In the genomic region with DNA sequence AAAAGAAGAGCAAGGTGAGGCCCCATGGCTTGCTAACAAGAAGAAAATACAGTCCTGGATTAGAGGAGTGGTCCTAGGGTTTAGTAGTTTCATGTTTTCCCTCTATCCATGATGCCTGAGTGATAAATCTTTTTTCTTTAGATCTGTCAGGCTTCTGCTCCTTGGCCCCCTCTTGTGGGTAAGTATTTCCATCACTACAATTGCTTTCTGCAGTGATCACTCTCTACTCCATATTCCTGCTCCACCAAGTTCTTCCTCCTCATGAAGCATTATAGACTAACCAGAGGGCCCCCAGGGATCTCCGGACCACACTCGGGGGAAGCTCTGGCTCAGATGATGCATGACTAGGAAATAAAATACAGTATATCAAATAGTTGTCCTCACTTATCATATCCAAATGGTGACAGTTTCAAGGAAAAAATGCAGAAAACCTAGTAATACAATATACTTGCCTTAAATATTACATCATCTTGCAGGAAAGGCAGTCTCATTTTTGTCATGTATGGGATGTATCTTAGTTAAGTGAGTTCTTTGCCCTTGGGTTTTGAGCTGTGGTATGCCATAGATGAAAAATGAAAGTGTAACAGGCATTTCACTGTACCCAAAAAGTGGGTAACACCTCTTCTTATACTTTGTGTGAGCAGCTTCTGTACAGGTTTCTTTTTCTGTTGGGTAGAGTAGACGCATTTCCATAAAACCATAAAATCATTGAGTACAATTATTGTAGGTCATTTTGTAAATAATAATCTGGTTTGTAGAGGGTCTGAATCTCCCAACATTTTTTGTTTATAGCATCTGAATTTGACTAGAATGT, we compare ENCODE assay signal across 2 cellular contexts.
TF ChIP-seq lines count a peak whose summit lies in the region.

No MANE protein-coding gene starts in this region.

TF ChIP-seq in WTC11, 78 proteins besides CTCF, POLR2A, EP300 and RAD21 (continued from another document):
- TF ChIP-seq, protein P1, sequence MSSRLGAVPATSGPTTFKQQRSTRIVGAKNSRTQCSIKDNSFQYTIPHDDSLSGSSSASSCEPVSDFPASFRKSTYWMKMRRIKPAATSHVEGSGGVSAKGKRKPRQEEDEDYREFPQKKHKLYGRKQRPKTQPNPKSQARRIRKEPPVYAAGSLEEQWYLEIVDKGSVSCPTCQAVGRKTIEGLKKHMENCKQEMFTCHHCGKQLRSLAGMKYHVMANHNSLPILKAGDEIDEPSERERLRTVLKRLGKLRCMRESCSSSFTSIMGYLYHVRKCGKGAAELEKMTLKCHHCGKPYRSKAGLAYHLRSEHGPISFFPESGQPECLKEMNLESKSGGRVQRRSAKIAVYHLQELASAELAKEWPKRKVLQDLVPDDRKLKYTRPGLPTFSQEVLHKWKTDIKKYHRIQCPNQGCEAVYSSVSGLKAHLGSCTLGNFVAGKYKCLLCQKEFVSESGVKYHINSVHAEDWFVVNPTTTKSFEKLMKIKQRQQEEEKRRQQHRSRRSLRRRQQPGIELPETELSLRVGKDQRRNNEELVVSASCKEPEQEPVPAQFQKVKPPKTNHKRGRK (CRISPR knock-in tag; IDR thresholded peaks at IDR 0.05; ENCODE audit: borderline replicate concordance): no peak
- no peak for TF ChIP-seq SMAD4 (CRISPR knock-in tag; IDR thresholded peaks at IDR 0.05)

TF ChIP-seq in HepG2, 621 proteins besides CTCF, POLR2A, EP300 and RAD21 (continued from another document and continues in another):
- TF ChIP-seq, protein P2, sequence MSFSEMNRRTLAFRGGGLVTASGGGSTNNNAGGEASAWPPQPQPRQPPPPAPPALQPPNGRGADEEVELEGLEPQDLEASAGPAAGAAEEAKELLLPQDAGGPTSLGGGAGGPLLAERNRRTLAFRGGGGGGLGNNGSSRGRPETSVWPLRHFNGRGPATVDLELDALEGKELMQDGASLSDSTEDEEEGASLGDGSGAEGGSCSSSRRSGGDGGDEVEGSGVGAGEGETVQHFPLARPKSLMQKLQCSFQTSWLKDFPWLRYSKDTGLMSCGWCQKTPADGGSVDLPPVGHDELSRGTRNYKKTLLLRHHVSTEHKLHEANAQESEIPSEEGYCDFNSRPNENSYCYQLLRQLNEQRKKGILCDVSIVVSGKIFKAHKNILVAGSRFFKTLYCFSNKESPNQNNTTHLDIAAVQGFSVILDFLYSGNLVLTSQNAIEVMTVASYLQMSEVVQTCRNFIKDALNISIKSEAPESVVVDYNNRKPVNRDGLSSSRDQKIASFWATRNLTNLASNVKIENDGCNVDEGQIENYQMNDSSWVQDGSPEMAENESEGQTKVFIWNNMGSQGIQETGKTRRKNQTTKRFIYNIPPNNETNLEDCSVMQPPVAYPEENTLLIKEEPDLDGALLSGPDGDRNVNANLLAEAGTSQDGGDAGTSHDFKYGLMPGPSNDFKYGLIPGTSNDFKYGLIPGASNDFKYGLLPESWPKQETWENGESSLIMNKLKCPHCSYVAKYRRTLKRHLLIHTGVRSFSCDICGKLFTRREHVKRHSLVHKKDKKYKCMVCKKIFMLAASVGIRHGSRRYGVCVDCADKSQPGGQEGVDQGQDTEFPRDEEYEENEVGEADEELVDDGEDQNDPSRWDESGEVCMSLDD (CRISPR knock-in tag; IDR thresholded peaks at IDR 0.05; ENCODE audit: borderline replicate concordance): no peak
- no peak for TF ChIP-seq KDM4B (CRISPR knock-in tag; IDR thresholded peaks at IDR 0.05)
- TF ChIP-seq NONO (IDR thresholded peaks at IDR 0.05): no peak
- no peak for TF ChIP-seq NONO (CRISPR knock-in tag; conservative IDR thresholded peaks at IDR 0.05)
- no peak for TF ChIP-seq ZNF296 (CRISPR knock-in tag; conservative IDR thresholded peaks at IDR 0.05)
- no peak for TF ChIP-seq YY1 (IDR thresholded peaks at IDR 0.05; ENCODE audit: insufficient read depth, insufficient replicate concordance, low read depth, low read length)
- no peak for TF ChIP-seq MTF1 (CRISPR knock-in tag; IDR thresholded peaks at IDR 0.05)
- TF ChIP-seq, protein P3, sequence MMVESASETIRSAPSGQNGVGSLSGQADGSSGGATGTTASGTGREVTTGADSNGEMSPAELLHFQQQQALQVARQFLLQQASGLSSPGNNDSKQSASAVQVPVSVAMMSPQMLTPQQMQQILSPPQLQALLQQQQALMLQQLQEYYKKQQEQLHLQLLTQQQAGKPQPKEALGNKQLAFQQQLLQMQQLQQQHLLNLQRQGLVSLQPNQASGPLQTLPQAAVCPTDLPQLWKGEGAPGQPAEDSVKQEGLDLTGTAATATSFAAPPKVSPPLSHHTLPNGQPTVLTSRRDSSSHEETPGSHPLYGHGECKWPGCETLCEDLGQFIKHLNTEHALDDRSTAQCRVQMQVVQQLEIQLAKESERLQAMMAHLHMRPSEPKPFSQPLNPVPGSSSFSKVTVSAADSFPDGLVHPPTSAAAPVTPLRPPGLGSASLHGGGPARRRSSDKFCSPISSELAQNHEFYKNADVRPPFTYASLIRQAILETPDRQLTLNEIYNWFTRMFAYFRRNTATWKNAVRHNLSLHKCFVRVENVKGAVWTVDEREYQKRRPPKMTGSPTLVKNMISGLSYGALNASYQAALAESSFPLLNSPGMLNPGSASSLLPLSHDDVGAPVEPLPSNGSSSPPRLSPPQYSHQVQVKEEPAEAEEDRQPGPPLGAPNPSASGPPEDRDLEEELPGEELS (CRISPR knock-in tag; IDR thresholded peaks at IDR 0.05): no peak
- TF ChIP-seq SIX4 (CRISPR knock-in tag; IDR thresholded peaks at IDR 0.05): no peak
- TF ChIP-seq CBX1 (IDR thresholded peaks at IDR 0.05; ENCODE audit: low read depth): no peak
- no peak for TF ChIP-seq CBX2 (IDR thresholded peaks at IDR 0.05; ENCODE audit: low read depth, low read length)
- no peak for TF ChIP-seq CBX2 (CRISPR knock-in tag; IDR thresholded peaks at IDR 0.05; ENCODE audit: low read depth)
- TF ChIP-seq PRMT3 (CRISPR knock-in tag; IDR thresholded peaks at IDR 0.05; ENCODE audit: borderline replicate concordance, low read depth): no peak
- TF ChIP-seq, protein P4, sequence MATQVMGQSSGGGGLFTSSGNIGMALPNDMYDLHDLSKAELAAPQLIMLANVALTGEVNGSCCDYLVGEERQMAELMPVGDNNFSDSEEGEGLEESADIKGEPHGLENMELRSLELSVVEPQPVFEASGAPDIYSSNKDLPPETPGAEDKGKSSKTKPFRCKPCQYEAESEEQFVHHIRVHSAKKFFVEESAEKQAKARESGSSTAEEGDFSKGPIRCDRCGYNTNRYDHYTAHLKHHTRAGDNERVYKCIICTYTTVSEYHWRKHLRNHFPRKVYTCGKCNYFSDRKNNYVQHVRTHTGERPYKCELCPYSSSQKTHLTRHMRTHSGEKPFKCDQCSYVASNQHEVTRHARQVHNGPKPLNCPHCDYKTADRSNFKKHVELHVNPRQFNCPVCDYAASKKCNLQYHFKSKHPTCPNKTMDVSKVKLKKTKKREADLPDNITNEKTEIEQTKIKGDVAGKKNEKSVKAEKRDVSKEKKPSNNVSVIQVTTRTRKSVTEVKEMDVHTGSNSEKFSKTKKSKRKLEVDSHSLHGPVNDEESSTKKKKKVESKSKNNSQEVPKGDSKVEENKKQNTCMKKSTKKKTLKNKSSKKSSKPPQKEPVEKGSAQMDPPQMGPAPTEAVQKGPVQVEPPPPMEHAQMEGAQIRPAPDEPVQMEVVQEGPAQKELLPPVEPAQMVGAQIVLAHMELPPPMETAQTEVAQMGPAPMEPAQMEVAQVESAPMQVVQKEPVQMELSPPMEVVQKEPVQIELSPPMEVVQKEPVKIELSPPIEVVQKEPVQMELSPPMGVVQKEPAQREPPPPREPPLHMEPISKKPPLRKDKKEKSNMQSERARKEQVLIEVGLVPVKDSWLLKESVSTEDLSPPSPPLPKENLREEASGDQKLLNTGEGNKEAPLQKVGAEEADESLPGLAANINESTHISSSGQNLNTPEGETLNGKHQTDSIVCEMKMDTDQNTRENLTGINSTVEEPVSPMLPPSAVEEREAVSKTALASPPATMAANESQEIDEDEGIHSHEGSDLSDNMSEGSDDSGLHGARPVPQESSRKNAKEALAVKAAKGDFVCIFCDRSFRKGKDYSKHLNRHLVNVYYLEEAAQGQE (IDR thresholded peaks at IDR 0.05; ENCODE audit: borderline replicate concordance in 1 of 2, low read depth in 1 of 2, low read length in 2 of 2): no peak
- no peak for TF ChIP-seq CHCHD3 (CRISPR knock-in tag; IDR thresholded peaks at IDR 0.05)
- TF ChIP-seq SRSF9 (IDR thresholded peaks at IDR 0.05; ENCODE audit: borderline replicate concordance, insufficient read depth, low read depth, low read length, poor library complexity, severe bottlenecking): no peak
- TF ChIP-seq, protein P5, sequence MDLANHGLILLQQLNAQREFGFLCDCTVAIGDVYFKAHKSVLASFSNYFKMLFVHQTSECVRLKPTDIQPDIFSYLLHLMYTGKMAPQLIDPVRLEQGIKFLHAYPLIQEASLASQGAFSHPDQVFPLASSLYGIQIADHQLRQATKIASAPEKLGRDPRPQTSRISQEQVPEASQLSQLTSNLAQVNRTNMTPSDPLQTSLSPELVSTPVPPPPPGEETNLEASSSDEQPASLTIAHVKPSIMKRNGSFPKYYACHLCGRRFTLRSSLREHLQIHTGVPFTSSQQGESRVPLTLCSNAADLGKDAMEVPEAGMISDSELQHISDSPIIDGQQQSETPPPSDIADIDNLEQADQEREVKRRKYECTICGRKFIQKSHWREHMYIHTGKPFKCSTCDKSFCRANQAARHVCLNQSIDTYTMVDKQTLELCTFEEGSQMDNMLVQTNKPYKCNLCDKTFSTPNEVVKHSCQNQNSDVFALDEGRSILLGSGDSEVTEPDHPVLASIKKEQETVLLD (CRISPR knock-in tag; IDR thresholded peaks at IDR 0.05; ENCODE audit: low read depth): no peak
- TF ChIP-seq RXRB (CRISPR knock-in tag; IDR thresholded peaks at IDR 0.05; ENCODE audit: borderline replicate concordance): 0 out of 2 replicates have a peak, but pooled peaks have one; percentile 17
- no peak for TF ChIP-seq XBP1 (CRISPR knock-in tag; IDR thresholded peaks at IDR 0.05)
- TF ChIP-seq, protein P6, sequence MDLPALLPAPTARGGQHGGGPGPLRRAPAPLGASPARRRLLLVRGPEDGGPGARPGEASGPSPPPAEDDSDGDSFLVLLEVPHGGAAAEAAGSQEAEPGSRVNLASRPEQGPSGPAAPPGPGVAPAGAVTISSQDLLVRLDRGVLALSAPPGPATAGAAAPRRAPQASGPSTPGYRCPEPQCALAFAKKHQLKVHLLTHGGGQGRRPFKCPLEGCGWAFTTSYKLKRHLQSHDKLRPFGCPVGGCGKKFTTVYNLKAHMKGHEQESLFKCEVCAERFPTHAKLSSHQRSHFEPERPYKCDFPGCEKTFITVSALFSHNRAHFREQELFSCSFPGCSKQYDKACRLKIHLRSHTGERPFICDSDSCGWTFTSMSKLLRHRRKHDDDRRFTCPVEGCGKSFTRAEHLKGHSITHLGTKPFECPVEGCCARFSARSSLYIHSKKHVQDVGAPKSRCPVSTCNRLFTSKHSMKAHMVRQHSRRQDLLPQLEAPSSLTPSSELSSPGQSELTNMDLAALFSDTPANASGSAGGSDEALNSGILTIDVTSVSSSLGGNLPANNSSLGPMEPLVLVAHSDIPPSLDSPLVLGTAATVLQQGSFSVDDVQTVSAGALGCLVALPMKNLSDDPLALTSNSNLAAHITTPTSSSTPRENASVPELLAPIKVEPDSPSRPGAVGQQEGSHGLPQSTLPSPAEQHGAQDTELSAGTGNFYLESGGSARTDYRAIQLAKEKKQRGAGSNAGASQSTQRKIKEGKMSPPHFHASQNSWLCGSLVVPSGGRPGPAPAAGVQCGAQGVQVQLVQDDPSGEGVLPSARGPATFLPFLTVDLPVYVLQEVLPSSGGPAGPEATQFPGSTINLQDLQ (CRISPR knock-in tag; IDR thresholded peaks at IDR 0.05): no peak
- TF ChIP-seq, protein P7, sequence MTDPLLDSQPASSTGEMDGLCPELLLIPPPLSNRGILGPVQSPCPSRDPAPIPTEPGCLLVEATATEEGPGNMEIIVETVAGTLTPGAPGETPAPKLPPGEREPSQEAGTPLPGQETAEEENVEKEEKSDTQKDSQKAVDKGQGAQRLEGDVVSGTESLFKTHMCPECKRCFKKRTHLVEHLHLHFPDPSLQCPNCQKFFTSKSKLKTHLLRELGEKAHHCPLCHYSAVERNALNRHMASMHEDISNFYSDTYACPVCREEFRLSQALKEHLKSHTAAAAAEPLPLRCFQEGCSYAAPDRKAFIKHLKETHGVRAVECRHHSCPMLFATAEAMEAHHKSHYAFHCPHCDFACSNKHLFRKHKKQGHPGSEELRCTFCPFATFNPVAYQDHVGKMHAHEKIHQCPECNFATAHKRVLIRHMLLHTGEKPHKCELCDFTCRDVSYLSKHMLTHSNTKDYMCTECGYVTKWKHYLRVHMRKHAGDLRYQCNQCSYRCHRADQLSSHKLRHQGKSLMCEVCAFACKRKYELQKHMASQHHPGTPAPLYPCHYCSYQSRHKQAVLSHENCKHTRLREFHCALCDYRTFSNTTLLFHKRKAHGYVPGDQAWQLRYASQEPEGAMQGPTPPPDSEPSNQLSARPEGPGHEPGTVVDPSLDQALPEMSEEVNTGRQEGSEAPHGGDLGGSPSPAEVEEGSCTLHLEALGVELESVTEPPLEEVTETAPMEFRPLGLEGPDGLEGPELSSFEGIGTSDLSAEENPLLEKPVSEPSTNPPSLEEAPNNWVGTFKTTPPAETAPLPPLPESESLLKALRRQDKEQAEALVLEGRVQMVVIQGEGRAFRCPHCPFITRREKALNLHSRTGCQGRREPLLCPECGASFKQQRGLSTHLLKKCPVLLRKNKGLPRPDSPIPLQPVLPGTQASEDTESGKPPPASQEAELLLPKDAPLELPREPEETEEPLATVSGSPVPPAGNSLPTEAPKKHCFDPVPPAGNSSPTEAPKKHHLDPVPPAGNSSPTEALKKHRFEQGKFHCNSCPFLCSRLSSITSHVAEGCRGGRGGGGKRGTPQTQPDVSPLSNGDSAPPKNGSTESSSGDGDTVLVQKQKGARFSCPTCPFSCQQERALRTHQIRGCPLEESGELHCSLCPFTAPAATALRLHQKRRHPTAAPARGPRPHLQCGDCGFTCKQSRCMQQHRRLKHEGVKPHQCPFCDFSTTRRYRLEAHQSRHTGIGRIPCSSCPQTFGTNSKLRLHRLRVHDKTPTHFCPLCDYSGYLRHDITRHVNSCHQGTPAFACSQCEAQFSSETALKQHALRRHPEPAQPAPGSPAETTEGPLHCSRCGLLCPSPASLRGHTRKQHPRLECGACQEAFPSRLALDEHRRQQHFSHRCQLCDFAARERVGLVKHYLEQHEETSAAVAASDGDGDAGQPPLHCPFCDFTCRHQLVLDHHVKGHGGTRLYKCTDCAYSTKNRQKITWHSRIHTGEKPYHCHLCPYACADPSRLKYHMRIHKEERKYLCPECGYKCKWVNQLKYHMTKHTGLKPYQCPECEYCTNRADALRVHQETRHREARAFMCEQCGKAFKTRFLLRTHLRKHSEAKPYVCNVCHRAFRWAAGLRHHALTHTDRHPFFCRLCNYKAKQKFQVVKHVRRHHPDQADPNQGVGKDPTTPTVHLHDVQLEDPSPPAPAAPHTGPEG (CRISPR knock-in tag; IDR thresholded peaks at IDR 0.05): no peak
- 0 out of 2 replicates have a peak, but pooled peaks have one; percentile 33 for TF ChIP-seq ZNF562 (CRISPR knock-in tag; IDR thresholded peaks at IDR 0.05; ENCODE audit: borderline replicate concordance)
- peak; percentile 94 for TF ChIP-seq SMC3 (IDR thresholded peaks at IDR 0.05; ENCODE audit: low read length)
- TF ChIP-seq, protein P8, sequence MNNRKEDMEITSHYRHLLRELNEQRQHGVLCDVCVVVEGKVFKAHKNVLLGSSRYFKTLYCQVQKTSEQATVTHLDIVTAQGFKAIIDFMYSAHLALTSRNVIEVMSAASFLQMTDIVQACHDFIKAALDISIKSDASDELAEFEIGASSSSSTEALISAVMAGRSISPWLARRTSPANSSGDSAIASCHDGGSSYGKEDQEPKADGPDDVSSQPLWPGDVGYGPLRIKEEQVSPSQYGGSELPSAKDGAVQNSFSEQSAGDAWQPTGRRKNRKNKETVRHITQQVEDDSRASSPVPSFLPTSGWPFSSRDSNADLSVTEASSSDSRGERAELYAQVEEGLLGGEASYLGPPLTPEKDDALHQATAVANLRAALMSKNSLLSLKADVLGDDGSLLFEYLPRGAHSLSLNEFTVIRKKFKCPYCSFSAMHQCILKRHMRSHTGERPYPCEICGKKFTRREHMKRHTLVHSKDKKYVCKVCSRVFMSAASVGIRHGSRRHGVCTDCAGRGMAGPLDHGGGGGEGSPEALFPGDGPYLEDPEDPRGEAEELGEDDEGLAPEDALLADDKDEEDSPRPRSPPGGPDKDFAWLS (CRISPR knock-in tag; IDR thresholded peaks at IDR 0.05; ENCODE audit: borderline replicate concordance): no peak
- no peak for TF ChIP-seq HDAC1 (CRISPR knock-in tag; IDR thresholded peaks at IDR 0.05)
